33 cellular contexts compared by ENCODE assay signal in the genomic region with DNA sequence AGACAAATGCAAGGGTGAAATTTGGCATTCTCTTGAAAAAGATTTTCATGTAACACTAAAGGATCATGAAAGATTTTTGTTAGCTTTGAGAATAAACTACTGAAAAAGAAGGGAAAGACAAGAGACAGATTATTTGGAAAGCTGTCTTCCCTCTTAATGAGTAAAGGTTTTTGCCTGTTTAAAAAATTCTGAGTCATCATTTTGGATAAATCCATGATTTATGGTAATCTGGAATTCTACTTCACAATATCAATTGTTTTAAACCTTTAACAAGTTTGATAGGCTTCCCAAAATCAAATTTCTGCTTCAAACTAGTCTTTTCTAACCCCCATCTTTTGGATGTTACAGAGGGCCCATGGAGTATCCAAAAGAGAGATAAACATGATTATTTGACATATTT.
DNase-seq lines count a peak whose midpoint lies in the region; ATAC-seq, FAIRE-seq and TF ChIP-seq lines count a peak whose summit lies in the region.
"Had no signal": no experiment of that assay in that cellular context is flagged by ENCODE, and none has a peak within 500 bp of the region (broad histone marks: within the 10 kb centered on the region; RNA-seq: fewer than 3 reads in every experiment).

No MANE protein-coding gene starts in this region.

- no peak overlapping the region for H2AFZ ChIP-seq in HepG2 (ENCODE audit: low read length)
- H2AFZ ChIP-seq in IMR-90 (replicated peaks; ENCODE audit: low read length, poor library complexity), result no peak overlapping the region
- no peak overlapping the region for H2AFZ ChIP-seq in K562 (ENCODE audit: low read depth, low read length)

- no peaks in the 10 kb centered on the region for H3K79me1 ChIP-seq in IMR-90 (ENCODE audit: low read depth in 1 of 2, low read length in 2 of 2)

- no peak overlapping the region for H2AK9ac ChIP-seq in IMR-90 (replicated peaks; ENCODE audit: low read depth, low read length, poor library complexity)

- H3K79me2 ChIP-seq in HepG2 (ENCODE audit: insufficient read depth, low read length) (no peaks in the 10 kb centered on the region), K562 (ENCODE audit: control insufficient read depth, insufficient read depth, low read length) (no peaks in the 10 kb centered on the region)

- POLR2A ChIA-PET in HepG2 (lab: Yijun Ruan, JAX), result no interaction called here
- POLR2A ChIA-PET in A549 (lab: Yijun Ruan, JAX), result no interaction called here
- POLR2A ChIA-PET in IMR-90 (lab: Charles Lee; ENCODE audit: unreplicated experiment), result no interaction called here
- POLR2A ChIA-PET in K562 (lab: Yijun Ruan, JAX), result no interaction called here

- TF ChIP-seq RAD21 in HepG2 (CRISPR knock-in tag; IDR thresholded peaks at IDR 0.05) (no peak), A549 (conservative IDR thresholded peaks at IDR 0.05 in 1 of 2, IDR thresholded peaks at IDR 0.05 in 1 of 2) (no peak), IMR-90 (IDR thresholded peaks at IDR 0.05; ENCODE audit: low read length) (no peak), K562 (CRISPR knock-in tag; conservative IDR thresholded peaks at IDR 0.05 in 1 of 2, IDR thresholded peaks at IDR 0.05 in 1 of 2) (no peak)

- H3K36me3 ChIP-seq in HepG2 (replicated peaks in 1 of 2; ENCODE audit: control insufficient read depth in 1 of 2, insufficient read depth in 2 of 2, low read length in 2 of 2) (no peaks in the 10 kb centered on the region), right lobe of liver (no peaks in the 10 kb centered on the region), IMR-90 (ENCODE audit: control insufficient read depth, insufficient read depth, low read length) (no peaks in the 10 kb centered on the region), K562 (ENCODE audit: control insufficient read depth, insufficient read depth, low read length) (no peaks in the 10 kb centered on the region), Peyer's patch (no peaks in the 10 kb centered on the region)
- H3K36me3 ChIP-seq: BE2C; BLaER1; BLaER1 treated with 17β-estradiol and CSF1 and Interleukin-3, amounts not matched to agents 10 nM and 100 nM had no signal

- no peak for DNase-seq in HepG2 (ENCODE audit: low spot score)
- no peak for DNase-seq in right lobe of liver
- no peak for DNase-seq in A549 (ENCODE audit: low read depth in 1 of 2, low spot score in 1 of 2)
- no peak for DNase-seq in IMR-90
- no peak for DNase-seq in K562 (ENCODE audit: extremely low read depth in 1 of 4, low spot score in 3 of 4)
- no peak for DNase-seq in Peyer's patch
- DNase-seq in NCI-H748 (lab: John Stamatoyannopoulos, UW; ENCODE audit: unreplicated experiment), result no peak
- DNase-seq in hepatic stellate cell (ENCODE audit: low spot score), result no peak
- DNase-seq: 8988T; ACHN; AML-193; BE2C; C1 segment of cervical spinal cord; Caco-2; Calu3; CD4-positive, alpha-beta memory T cell; CD4-positive, alpha-beta T cell; CD4-positive, CD25-positive, alpha-beta regulatory T cell; CD8-positive, alpha-beta memory T cell; CD8-positive, alpha-beta T cell; COR-L47; DMS 273 treated with DMSO at 0.1 percent for 48 hours; DMS153; DMS79; DMS79 treated with DMSO at 0.1 percent for 48 hours; DND-41; EL had no signal

- H3K4me2 ChIP-seq in HepG2 (ENCODE audit: low read depth, low read length), result no peak overlapping the region
- H3K4me2 ChIP-seq in A549, result no peak overlapping the region
- no peak overlapping the region for H3K4me2 ChIP-seq in IMR-90 (ENCODE audit: low read depth, low read length)
- no peak overlapping the region for H3K4me2 ChIP-seq in K562 (ENCODE audit: insufficient read depth, low read length)
- H3K4me2 ChIP-seq: BLaER1; BLaER1 treated with 17β-estradiol and CSF1 and Interleukin-3, amounts not matched to agents 10 nM and 100 nM had no signal

- no peak for TF ChIP-seq POLR2A in HepG2 (IDR thresholded peaks at IDR 0.05; ENCODE audit: insufficient read depth in 1 of 2, low read depth in 2 of 2, low read length in 2 of 2)
- TF ChIP-seq POLR2A in right lobe of liver (IDR thresholded peaks at IDR 0.05), result no peak
- TF ChIP-seq POLR2A in A549 (IDR thresholded peaks at IDR 0.05; ENCODE audit: low read length), result no peak
- no peak for TF ChIP-seq POLR2A in IMR-90 (IDR thresholded peaks at IDR 0.05; ENCODE audit: low read depth, low read length)
- no peak for TF ChIP-seq POLR2A in K562 (conservative IDR thresholded peaks at IDR 0.05)
- no peak for TF ChIP-seq POLR2A in Peyer's patch (IDR thresholded peaks at IDR 0.05)

- no peak overlapping the region for H4K91ac ChIP-seq in IMR-90 (ENCODE audit: insufficient read depth, low read depth, low read length)

- FAIRE-seq in HepG2 (lab: Jason Lieb, UNC) (no peak), A549 (lab: Jason Lieb, UNC) (no peak), K562 (lab: Jason Lieb, UNC) (no peak)
- FAIRE-seq: A204.1, D721Med had no signal

- no peak overlapping the region for H2AK5ac ChIP-seq in IMR-90 (ENCODE audit: low read depth, low read length)

- H3K27ac ChIP-seq in HepG2 (ENCODE audit: extremely low read length, insufficient read depth, low read length), result no peak overlapping the region
- H3K27ac ChIP-seq in right lobe of liver, result no peak overlapping the region
- H3K27ac ChIP-seq in A549, result no peak overlapping the region
- no peak overlapping the region for H3K27ac ChIP-seq in IMR-90 (ENCODE audit: insufficient read depth, low read length)
- H3K27ac ChIP-seq in K562 (ENCODE audit: extremely low read depth, low read depth, low read length), result no peak overlapping the region
- no peak overlapping the region for H3K27ac ChIP-seq in Peyer's patch
- H3K27ac ChIP-seq: 22Rv1; BLaER1; BLaER1 treated with 17β-estradiol and CSF1 and Interleukin-3, amounts not matched to agents 10 nM and 100 nM; C4-2B had no signal

- H2BK20ac ChIP-seq in IMR-90 (ENCODE audit: low read depth, low read length), result no peak overlapping the region

- no peak for ATAC-seq in HepG2
- no peak for ATAC-seq in right lobe of liver
- ATAC-seq in A549, result no peak
- ATAC-seq in IMR-90 (ENCODE audit: low read depth), result no peak
- no peak for ATAC-seq in K562
- ATAC-seq: CD8-positive, alpha-beta T cell had no signal

- CTCF ChIA-PET in HepG2 (lab: Yijun Ruan, JAX; ENCODE audit: low intra/inter-chr PET ratio, low total read pairs) (no interaction called here), A549 (lab: Yijun Ruan, JAX) (no interaction called here), IMR-90 (lab: Yijun Ruan, JAX) (no interaction called here), K562 (lab: Yijun Ruan, JAX; ENCODE audit: low intra/inter-chr PET ratio) (no interaction called here)

- TF ChIP-seq CTCF in HepG2 (CRISPR knock-in tag; IDR thresholded peaks at IDR 0.05) (no peak), right lobe of liver (IDR thresholded peaks at IDR 0.05) (no peak), A549 (IDR thresholded peaks at IDR 0.05) (no peak), IMR-90 (conservative IDR thresholded peaks at IDR 0.05; ENCODE audit: low read depth, low read length) (no peak), K562 (IDR thresholded peaks at IDR 0.05 in 2 of 3, conservative IDR thresholded peaks at IDR 0.05 in 1 of 3; ENCODE audit: insufficient read depth in 2 of 3, low read depth in 1 of 3, low read length in 3 of 3) (no peak), Peyer's patch (IDR thresholded peaks at IDR 0.05) (no peak)

- H4K5ac ChIP-seq in IMR-90 (ENCODE audit: low read depth, low read length), result no peak overlapping the region

- H3K56ac ChIP-seq in IMR-90 (ENCODE audit: extremely low read depth, insufficient read depth, low read length), result no peak overlapping the region

- H3K4me1 ChIP-seq in HepG2 (ENCODE audit: insufficient read depth, low read length), result no peaks in the 10 kb centered on the region
- H3K4me1 ChIP-seq in right lobe of liver, result no peaks in the 10 kb centered on the region
- H3K4me1 ChIP-seq in A549, result no peaks in the 10 kb centered on the region
- no peaks in the 10 kb centered on the region for H3K4me1 ChIP-seq in IMR-90 (ENCODE audit: control insufficient read depth, insufficient read depth, low read length)
- H3K4me1 ChIP-seq in K562 (replicated peaks in 1 of 2; ENCODE audit: control insufficient read depth in 2 of 2, insufficient read depth in 2 of 2, low read length in 2 of 2), result no peaks in the 10 kb centered on the region
- no peaks in the 10 kb centered on the region for H3K4me1 ChIP-seq in Peyer's patch
- H3K4me1 ChIP-seq: BE2C; BLaER1; BLaER1 treated with 17β-estradiol and CSF1 and Interleukin-3, amounts not matched to agents 10 nM and 100 nM; Caco-2 had no signal

- no peaks in the 10 kb centered on the region for H4K20me1 ChIP-seq in HepG2 (ENCODE audit: insufficient read depth, low read length)
- no peaks in the 10 kb centered on the region for H4K20me1 ChIP-seq in IMR-90 (ENCODE audit: insufficient read depth, low read length)
- H4K20me1 ChIP-seq in K562 (replicated peaks; ENCODE audit: control insufficient read depth, insufficient read depth, low read length), result no peaks in the 10 kb centered on the region
- H4K20me1 ChIP-seq: BLaER1; BLaER1 treated with 17β-estradiol and CSF1 and Interleukin-3, amounts not matched to agents 10 nM and 100 nM had no signal

- no peak overlapping the region for H2BK15ac ChIP-seq in IMR-90 (ENCODE audit: low read depth, low read length)

- no peak overlapping the region for H3K23ac ChIP-seq in IMR-90 (ENCODE audit: low read depth, low read length)

- no peak overlapping the region for H3K14ac ChIP-seq in IMR-90 (replicated peaks; ENCODE audit: low read depth, low read length)

- H4K8ac ChIP-seq in IMR-90 (ENCODE audit: low read depth in 2 of 2, low read length in 2 of 2), result no peak overlapping the region

- dilution Hi-C loops in IMR-90 (cut with HindIII; ENCODE audit: low sequenced_read_pairs, unreplicated experiment), result no loop called here

- H2BK120ac ChIP-seq in IMR-90 (ENCODE audit: low read depth, low read length), result no peak overlapping the region

- no peak for TF ChIP-seq EP300 in HepG2 (IDR thresholded peaks at IDR 0.05; ENCODE audit: low read depth in 2 of 2, low read length in 2 of 2)
- TF ChIP-seq EP300 in HepG2 (CRISPR knock-in tag; IDR thresholded peaks at IDR 0.05; ENCODE audit: borderline replicate concordance), result no peak
- no peak for TF ChIP-seq EP300 in A549 (IDR thresholded peaks at IDR 0.05)
- TF ChIP-seq EP300 in K562 (IDR thresholded peaks at IDR 0.05; ENCODE audit: low read length), result no peak

- H2BK5ac ChIP-seq in IMR-90 (ENCODE audit: low read depth, low read length, poor library complexity, severe bottlenecking), result no peak overlapping the region

- in situ Hi-C loops in HepG2 (cut with HindIII; ENCODE audit: extremely low pct_ligation_motif_present, low pct_unique_long_range_greater_than_20kb) (no loop called here), IMR-90 (cut with MboI; ENCODE audit: low sequenced_read_pairs) (no loop called here), K562 (cut with MboI) (no loop called here)

- intact Hi-C loops in HepG2 (cut with micrococcal nuclease; ENCODE audit: unreplicated experiment), result no loop called here
- intact Hi-C loops in right lobe of liver (cut with DNase I), result no loop called here
- intact Hi-C loops in IMR-90 (cut with micrococcal nuclease), result no loop called here
- intact Hi-C loops in K562 (cut with micrococcal nuclease), result no loop called here

- no peaks in the 10 kb centered on the region for H3K9me1 ChIP-seq in IMR-90 (ENCODE audit: insufficient read depth, low read length)
- no peaks in the 10 kb centered on the region for H3K9me1 ChIP-seq in K562 (ENCODE audit: control insufficient read depth, insufficient read depth, low read length)

- H3K9me3 ChIP-seq in HepG2 (ENCODE audit: low read length) (peaks cover 11% of the 10 kb centered on the region; the same call in 1 of the 2 replicates), right lobe of liver (no peaks in the 10 kb centered on the region), A549 (no peaks in the 10 kb centered on the region), IMR-90 (ENCODE audit: control insufficient read depth, insufficient read depth, low read length) (peaks cover 9% of the 10 kb centered on the region), K562 (replicated peaks; ENCODE audit: control insufficient read depth, insufficient read depth, low read depth, low read length) (no peaks in the 10 kb centered on the region), Peyer's patch (no peaks in the 10 kb centered on the region)
- H3K9me3 ChIP-seq: BE2C, Caco-2 had no signal

- H3K4ac ChIP-seq in IMR-90 (ENCODE audit: low read depth, low read length), result no peak overlapping the region

- no peak overlapping the region for H3K18ac ChIP-seq in IMR-90 (ENCODE audit: low read depth, low read length)

- BruUV-seq in HepG2 (replicated peaks; lab: Mats Ljungman, UMichigan), result no TSS peak
- no TSS peak for BruUV-seq in IMR-90 (replicated peaks; lab: Mats Ljungman, UMichigan)
- BruUV-seq in K562 (replicated peaks; lab: Mats Ljungman, UMichigan), result no TSS peak

- no peaks in the 10 kb centered on the region for H3K27me3 ChIP-seq in HepG2 (ENCODE audit: control insufficient read depth in 1 of 2, insufficient read depth in 2 of 2, low read length in 2 of 2)
- no peaks in the 10 kb centered on the region for H3K27me3 ChIP-seq in right lobe of liver
- H3K27me3 ChIP-seq in IMR-90 (ENCODE audit: control insufficient read depth, insufficient read depth, low read length), result no peaks in the 10 kb centered on the region
- H3K27me3 ChIP-seq in K562 (ENCODE audit: control insufficient read depth in 2 of 2, insufficient read depth in 2 of 2, low read length in 2 of 2), result no peaks in the 10 kb centered on the region
- H3K27me3 ChIP-seq in Peyer's patch, result no peaks in the 10 kb centered on the region
- H3K27me3 ChIP-seq: BE2C; BLaER1; BLaER1 treated with 17β-estradiol and CSF1 and Interleukin-3, amounts not matched to agents 10 nM and 100 nM had no signal

- no peak overlapping the region for H3K4me3 ChIP-seq in HepG2 (replicated peaks in 1 of 3; ENCODE audit: insufficient read depth in 1 of 3, low read depth in 2 of 3, low read length in 3 of 3)
- H3K4me3 ChIP-seq in right lobe of liver, result no peak overlapping the region
- no peak overlapping the region for H3K4me3 ChIP-seq in A549
- H3K4me3 ChIP-seq in IMR-90 (ENCODE audit: insufficient read depth, low read depth, low read length), result no peak overlapping the region
- H3K4me3 ChIP-seq in K562, result no peak overlapping the region
- no peak overlapping the region for H3K4me3 ChIP-seq in Peyer's patch
- H3K4me3 ChIP-seq: BLaER1; BLaER1 treated with 17β-estradiol and CSF1 and Interleukin-3, amounts not matched to agents 10 nM and 100 nM had no signal

- no peak overlapping the region for H3K9ac ChIP-seq in HepG2 (ENCODE audit: insufficient read depth, low read depth, low read length)
- H3K9ac ChIP-seq in IMR-90 (ENCODE audit: low read depth, low read length), result no peak overlapping the region
- no peak overlapping the region for H3K9ac ChIP-seq in K562 (ENCODE audit: insufficient read depth in 1 of 2, low read depth in 2 of 2, low read length in 2 of 2)
- H3K9ac ChIP-seq: BLaER1; BLaER1 treated with 17β-estradiol and CSF1 and Interleukin-3, amounts not matched to agents 10 nM and 100 nM had no signal
